In genomic region chr2:238097988-238098853, GRCh38 we compare ENCODE assay signal across 8 cellular contexts. TPM values are rescaled to one million over a fixed set of nuclear protein-coding genes. Genes with fewer than 3 reads are reported as not detected.
A peak's percentile ranks its signal among the peaks of the same experiment; 100 is the strongest.
DNase-seq lines count a peak whose midpoint lies in the region; ATAC-seq and TF ChIP-seq lines count a peak whose summit lies in the region.

No MANE protein-coding gene starts in this region.

- H3K36me3 Mint-ChIP-seq in activated naive CD4-positive, alpha-beta T cell treated with anti-CD3 and anti-CD28 coated beads, Interleukin-2, amount 10 ng/mL, durations not matched to agents 7 days and 5 days: peaks cover 6% of the 10 kb centered on the region
- peaks cover 25% of the 10 kb centered on the region for H3K36me3 Mint-ChIP-seq in GM23338 (ENCODE audit: low read depth)

- in situ Hi-C loops in astrocyte of the spinal cord (cut with HindIII; ENCODE audit: low sequenced_read_pairs): no loop called here

- H4K20me1 ChIP-seq in GM23338 (replicated peaks; ENCODE audit: insufficient read depth): no peaks in the 10 kb centered on the region

- peak overlapping the region; percentile 62; the same call in 1 of the 2 replicates for H3K4me2 ChIP-seq in GM23338

- H3K27ac Mint-ChIP-seq in activated naive CD4-positive, alpha-beta T cell treated with anti-CD3 and anti-CD28 coated beads, Interleukin-2, amount 10 ng/mL, durations not matched to agents 7 days and 5 days: no peak overlapping the region
- peak overlapping the region; percentile 67; the same call in 1 of the 2 replicates for H3K27ac Mint-ChIP-seq in GM23338

- TF ChIP-seq CTCF in GM23338 (conservative IDR thresholded peaks at IDR 0.05; ENCODE audit: low read depth in 2 of 2) (no peak), astrocyte of the spinal cord (IDR thresholded peaks at IDR 0.05; ENCODE audit: low read depth, low read length) (no peak), left lung (IDR thresholded peaks at IDR 0.05) (no peak)

- intact Hi-C loops in left lung (cut with DNase I): no loop called here

- H3K4me1 Mint-ChIP-seq in activated naive CD4-positive, alpha-beta T cell treated with anti-CD3 and anti-CD28 coated beads, Interleukin-2, amount 10 ng/mL, durations not matched to agents 7 days and 5 days: no peaks in the 10 kb centered on the region
- peaks cover 50% of the 10 kb centered on the region for H3K4me1 Mint-ChIP-seq in GM23338

- no peak overlapping the region for H2AFZ ChIP-seq in GM23338

- DNase-seq in activated naive CD4-positive, alpha-beta T cell treated with anti-CD3 and anti-CD28 coated beads, Interleukin-2, amount 10 ng/mL, durations not matched to agents 7 days and 5 days: peak; percentile 21
- DNase-seq in activated naive CD4-positive, alpha-beta T cell (lab: John Stamatoyannopoulos, UW): no peak
- DNase-seq in GM23338 (ENCODE audit: low spot score) (peak; percentile 89), NCI-H526 (lab: John Stamatoyannopoulos, UW) (peak; percentile 64 to 90), astrocyte of the spinal cord (ENCODE audit: low read depth, low spot score) (peak; percentile 38), left lung (peak in 1 of 2 donors; percentile 77), inferior parietal cortex (ENCODE audit: extremely low spot score) (no peak)

- H3K9me3 Mint-ChIP-seq in activated naive CD4-positive, alpha-beta T cell treated with anti-CD3 and anti-CD28 coated beads, Interleukin-2, amount 10 ng/mL, durations not matched to agents 7 days and 5 days: no peaks in the 10 kb centered on the region
- no peaks in the 10 kb centered on the region; the same call in 2 of the 3 replicates for H3K9me3 Mint-ChIP-seq in GM23338

- no peak overlapping the region for H3K4me3 ChIP-seq in GM23338
- H3K4me3 ChIP-seq in astrocyte of the spinal cord (ENCODE audit: low read depth, low read length): no peak overlapping the region
- H3K4me3 ChIP-seq in left lung: no peak overlapping the region

- peak; percentile 79 for ATAC-seq in GM23338
- peak; percentile 65 for ATAC-seq in left lung
- ATAC-seq in HG03280 (IDR thresholded peaks at IDR 0.05; ENCODE audit: unreplicated experiment): no peak

- H3K4me1 ChIP-seq in GM23338 (ENCODE audit: insufficient read depth) (peaks cover 27% of the 10 kb centered on the region), left lung (no peaks in the 10 kb centered on the region)

- H3K9me2 ChIP-seq in GM23338 (ENCODE audit: insufficient read depth): no peaks in the 10 kb centered on the region

- H3K79me2 ChIP-seq in GM23338 (replicated peaks; ENCODE audit: insufficient read depth): no peaks in the 10 kb centered on the region

- no peak overlapping the region for H3K4me3 Mint-ChIP-seq in activated naive CD4-positive, alpha-beta T cell treated with anti-CD3 and anti-CD28 coated beads, Interleukin-2, amount 10 ng/mL, durations not matched to agents 7 days and 5 days
- no peak overlapping the region for H3K4me3 Mint-ChIP-seq in GM23338

- CTCF ChIA-PET in activated naive CD4-positive, alpha-beta T cell treated with anti-CD3 and anti-CD28 coated beads, Interleukin-2, amount 10 ng/mL, durations not matched to agents 7 days and 5 days (lab: Charles Lee): no interaction called here

- H3K27me3 ChIP-seq in GM23338 (ENCODE audit: insufficient read depth) (no peaks in the 10 kb centered on the region), left lung (no peaks in the 10 kb centered on the region)

- peaks cover 6% of the 10 kb centered on the region; the same call in 1 of the 2 replicates for H3F3A ChIP-seq in GM23338 (replicated peaks; ENCODE audit: low read depth)

- H3K27me3 Mint-ChIP-seq in activated naive CD4-positive, alpha-beta T cell treated with anti-CD3 and anti-CD28 coated beads, Interleukin-2, amount 10 ng/mL, durations not matched to agents 7 days and 5 days: no peaks in the 10 kb centered on the region
- H3K27me3 Mint-ChIP-seq in GM23338 (ENCODE audit: insufficient read depth, low read depth, poor library complexity): peaks cover 38% of the 10 kb centered on the region

- no peaks in the 10 kb centered on the region for H3K36me3 ChIP-seq in GM23338 (ENCODE audit: insufficient read depth)
- peaks cover 0 to 10% of the 10 kb centered on the region in 2 donors for H3K36me3 ChIP-seq in left lung

- no peaks in the 10 kb centered on the region for H3K9me3 ChIP-seq in left lung

- H3K27ac ChIP-seq in GM23338 (ENCODE audit: low read depth) (no peak overlapping the region), left lung (no peak overlapping the region)

TF ChIP-seq in GM23338, 12 proteins besides CTCF, POLR2A, EP300 and RAD21:
- TF ChIP-seq EZH2 (IDR thresholded peaks at IDR 0.05; ENCODE audit: low read depth, unreplicated experiment) (no peak), NANOG (IDR thresholded peaks at IDR 0.05; ENCODE audit: borderline replicate concordance) (no peak), POLR2AphosphoS5 (IDR thresholded peaks at IDR 0.05; ENCODE audit: low read depth) (peak; percentile 59; the same call in 1 of the 2 replicates)

RNA-seq across cellular contexts. Expression of gene ESPNL, which starts 1.9 kb away (rescaled TPM):
- total RNA-seq in GM23338 (2014; rRNA removed; shearing (Covaris generic)): 3.1 and 4.3 TPM in 2 replicates
- polyA plus RNA-seq in GM23338 (2016; fragmentation: Nextera tagmentation; extraction: Ambion mirVana): 0.44 and 0.71 TPM in 2 replicates
- total RNA-seq in left lung: under 1 TPM; 0.55 to 0.67 TPM

RNA-seq across cellular contexts. Expression of gene SCLY, which starts 37.4 kb away (rescaled TPM):
- total RNA-seq in GM23338 (2014; rRNA removed; shearing (Covaris generic)): 68.9 and 80.3 TPM in 2 replicates
- 57.2 and 61.1 TPM in 2 replicates for polyA plus RNA-seq in GM23338 (2016; fragmentation: Nextera tagmentation; extraction: Ambion mirVana)
- 10 to 100 TPM; 10.9 to 20.9 TPM for total RNA-seq in left lung

RNA-seq across cellular contexts. Expression of gene KLHL30, which starts 40.2 kb away (rescaled TPM):
- 0.07 TPM in 1 of 2 replicates, not detected in the other for total RNA-seq in GM23338 (2014; rRNA removed; shearing (Covaris generic))
- polyA plus RNA-seq in GM23338 (2016; fragmentation: Nextera tagmentation; extraction: Ambion mirVana): not detected in 2 replicates
- total RNA-seq in left lung: 1 to 10 TPM in 1 of 2 donors, under 1 TPM in 1; 0.96 to 1.0 TPM

Comparison
In these comparisons a context has a peak if more than half of its experiments do, and no peak if none do; other contexts are left out.
1. DNase-seq: peak in activated naive CD4-positive, alpha-beta T cell treated with anti-CD3 and anti-CD28 coated beads, Interleukin-2, amount 10 ng/mL, durations not matched to agents 7 days and 5 days (single experiment), GM23338 (single experiment), NCI-H526 (2 of 2) and astrocyte of the spinal cord (single experiment); none in activated naive CD4-positive, alpha-beta T cell (0 of 4) and inferior parietal cortex (single experiment).